1 cellular context compared by ENCODE assay signal in genomic region chr7:99143853-99144672, GRCh38.
TF ChIP-seq lines count a peak whose summit lies in the region.

TSS of gene SMURF1 (minus strand) at chr7:99144108. CDS start at chr7:99143780, 328 bp downstream.

TF ChIP-seq in K562, 482 proteins besides CTCF, POLR2A, EP300 and RAD21 (continued from another document and continues in another):
- no peak for TF ChIP-seq RERE (CRISPR knock-in tag; IDR thresholded peaks at IDR 0.05; ENCODE audit: borderline replicate concordance)
- no peak for TF ChIP-seq ZSCAN32 (CRISPR knock-in tag; IDR thresholded peaks at IDR 0.05)
- TF ChIP-seq ZNF695 (CRISPR knock-in tag; IDR thresholded peaks at IDR 0.05) = no peak
- TF ChIP-seq MTA1 (IDR thresholded peaks at IDR 0.05; ENCODE audit: borderline replicate concordance) = no peak
- TF ChIP-seq ZNF3 (CRISPR knock-in tag; IDR thresholded peaks at IDR 0.05) = no peak
- peak; percentile 77 for TF ChIP-seq RBFOX2 (IDR thresholded peaks at IDR 0.05; ENCODE audit: low read depth, low read length)
- TF ChIP-seq, protein P1, sequence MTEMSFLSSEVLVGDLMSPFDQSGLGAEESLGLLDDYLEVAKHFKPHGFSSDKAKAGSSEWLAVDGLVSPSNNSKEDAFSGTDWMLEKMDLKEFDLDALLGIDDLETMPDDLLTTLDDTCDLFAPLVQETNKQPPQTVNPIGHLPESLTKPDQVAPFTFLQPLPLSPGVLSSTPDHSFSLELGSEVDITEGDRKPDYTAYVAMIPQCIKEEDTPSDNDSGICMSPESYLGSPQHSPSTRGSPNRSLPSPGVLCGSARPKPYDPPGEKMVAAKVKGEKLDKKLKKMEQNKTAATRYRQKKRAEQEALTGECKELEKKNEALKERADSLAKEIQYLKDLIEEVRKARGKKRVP (CRISPR knock-in tag; IDR thresholded peaks at IDR 0.05) = no peak
- TF ChIP-seq, protein P2, sequence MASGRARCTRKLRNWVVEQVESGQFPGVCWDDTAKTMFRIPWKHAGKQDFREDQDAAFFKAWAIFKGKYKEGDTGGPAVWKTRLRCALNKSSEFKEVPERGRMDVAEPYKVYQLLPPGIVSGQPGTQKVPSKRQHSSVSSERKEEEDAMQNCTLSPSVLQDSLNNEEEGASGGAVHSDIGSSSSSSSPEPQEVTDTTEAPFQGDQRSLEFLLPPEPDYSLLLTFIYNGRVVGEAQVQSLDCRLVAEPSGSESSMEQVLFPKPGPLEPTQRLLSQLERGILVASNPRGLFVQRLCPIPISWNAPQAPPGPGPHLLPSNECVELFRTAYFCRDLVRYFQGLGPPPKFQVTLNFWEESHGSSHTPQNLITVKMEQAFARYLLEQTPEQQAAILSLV (tag; IDR thresholded peaks at IDR 0.05) = no peak
- peak; percentile 83 for TF ChIP-seq NR2F6 (CRISPR knock-in tag; IDR thresholded peaks at IDR 0.05)
- no peak for TF ChIP-seq PTBP1 (IDR thresholded peaks at IDR 0.05; ENCODE audit: low read depth, low read length)
- TF ChIP-seq KDM1A (IDR thresholded peaks at IDR 0.05) = no peak
- no peak for TF ChIP-seq ZBTB12 (CRISPR knock-in tag; IDR thresholded peaks at IDR 0.05)
- no peak for TF ChIP-seq ZNF830 (CRISPR knock-in tag; IDR thresholded peaks at IDR 0.05)
- TF ChIP-seq DPF2 (IDR thresholded peaks at IDR 0.05) = 0 out of 2 replicates have a peak, but pooled peaks have one; percentile 10
- TF ChIP-seq MXI1 (IDR thresholded peaks at IDR 0.05; ENCODE audit: low read depth, low read length) = no peak
- TF ChIP-seq STAG1 (CRISPR knock-in tag; IDR thresholded peaks at IDR 0.05; ENCODE audit: borderline replicate concordance) = no peak
- TF ChIP-seq RB1 (IDR thresholded peaks at IDR 0.05; ENCODE audit: low read depth) = peak; percentile 70
- no peak for TF ChIP-seq DACH1 (IDR thresholded peaks at IDR 0.05; ENCODE audit: partially characterized antibody)
- TF ChIP-seq SRSF1 (IDR thresholded peaks at IDR 0.05; ENCODE audit: low read depth, low read length) = no peak
- no peak for TF ChIP-seq PRMT5 (CRISPR knock-in tag; IDR thresholded peaks at IDR 0.05)
- peak; percentile 47; the same call in 1 of the 2 replicates for TF ChIP-seq BHLHE40 (IDR thresholded peaks at IDR 0.05; ENCODE audit: low read length)
- no peak for TF ChIP-seq ZBTB1 (CRISPR knock-in tag; IDR thresholded peaks at IDR 0.05; ENCODE audit: borderline replicate concordance, low read depth)
- peak; percentile 72 for TF ChIP-seq RBBP5 (IDR thresholded peaks at IDR 0.05; ENCODE audit: borderline replicate concordance, insufficient read depth, low read length, poor library complexity, severe bottlenecking)
- TF ChIP-seq HLTF (IDR thresholded peaks at IDR 0.05) = 0 out of 2 replicates have a peak, but pooled peaks have one; percentile 37
- TF ChIP-seq SRF (CRISPR knock-in tag; IDR thresholded peaks at IDR 0.05) = peak in 1 of 2 experiments; percentile 74; a peak in 1 of 4 replicates
- peak; percentile 46; the same call in 1 of the 2 replicates for TF ChIP-seq ATF7 (IDR thresholded peaks at IDR 0.05)
- peak; percentile 31 for TF ChIP-seq SAP30 (IDR thresholded peaks at IDR 0.05; ENCODE audit: borderline replicate concordance, insufficient read depth, low read depth, low read length, poor library complexity, severe bottlenecking)
- TF ChIP-seq ZNF407 (IDR thresholded peaks at IDR 0.05; ENCODE audit: low read depth) = no peak
- TF ChIP-seq, protein P3, sequence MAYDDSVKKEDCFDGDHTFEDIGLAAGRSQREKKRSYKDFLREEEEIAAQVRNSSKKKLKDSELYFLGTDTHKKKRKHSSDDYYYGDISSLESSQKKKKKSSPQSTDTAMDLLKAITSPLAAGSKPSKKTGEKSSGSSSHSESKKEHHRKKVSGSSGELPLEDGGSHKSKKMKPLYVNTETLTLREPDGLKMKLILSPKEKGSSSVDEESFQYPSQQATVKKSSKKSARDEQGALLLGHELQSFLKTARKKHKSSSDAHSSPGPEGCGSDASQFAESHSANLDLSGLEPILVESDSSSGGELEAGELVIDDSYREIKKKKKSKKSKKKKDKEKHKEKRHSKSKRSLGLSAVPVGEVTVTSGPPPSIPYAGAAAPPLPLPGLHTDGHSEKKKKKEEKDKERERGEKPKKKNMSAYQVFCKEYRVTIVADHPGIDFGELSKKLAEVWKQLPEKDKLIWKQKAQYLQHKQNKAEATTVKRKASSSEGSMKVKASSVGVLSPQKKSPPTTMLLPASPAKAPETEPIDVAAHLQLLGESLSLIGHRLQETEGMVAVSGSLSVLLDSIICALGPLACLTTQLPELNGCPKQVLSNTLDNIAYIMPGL (CRISPR knock-in tag; IDR thresholded peaks at IDR 0.05) = 0 out of 2 replicates have a peak, but pooled peaks have one; percentile 16
- TF ChIP-seq ZNF436 (CRISPR knock-in tag; IDR thresholded peaks at IDR 0.05) = no peak
- TF ChIP-seq BCLAF1 (IDR thresholded peaks at IDR 0.05; ENCODE audit: borderline replicate concordance in 1 of 2, control insufficient read depth in 1 of 2, low read depth in 2 of 2, low read length in 1 of 2) = no peak
- TF ChIP-seq TFAM (CRISPR knock-in tag; conservative IDR thresholded peaks at IDR 0.05) = no peak
- no peak for TF ChIP-seq KHSRP (IDR thresholded peaks at IDR 0.05)
- TF ChIP-seq ZNF12 (CRISPR knock-in tag; IDR thresholded peaks at IDR 0.05) = 0 out of 2 replicates have a peak, but pooled peaks have one; percentile 1
- TF ChIP-seq PHF21A (IDR thresholded peaks at IDR 0.05; ENCODE audit: borderline replicate concordance, low read depth) = no peak
- TF ChIP-seq HNRNPH1 (optimal IDR thresholded peaks at IDR 0.05; ENCODE audit: low read depth, low read length) = no peak
- TF ChIP-seq NRF1 (conservative IDR thresholded peaks at IDR 0.05 in 1 of 2, IDR thresholded peaks at IDR 0.05 in 1 of 2) = peak; percentile 73 to 76; a peak in 3 of 4 replicates
